Comparison of ENCODE assay signal across 12 cellular contexts in genomic region chr12:22415342-22416309, GRCh38.
DNase-seq lines count a peak whose midpoint lies in the region; ATAC-seq lines count a peak whose summit lies in the region.
"Had no signal": no experiment of that assay in that cellular context is flagged by ENCODE, and none has a peak within 500 bp of the region (broad histone marks: within the 10 kb centered on the region; RNA-seq: fewer than 3 reads in every experiment).

No MANE protein-coding gene starts in this region.

- H3K9me3 Mint-ChIP-seq in activated CD4-positive, alpha-beta memory T cell treated with anti-CD3 and anti-CD28 coated beads for 36 hours: no peaks in the 10 kb centered on the region
- no peaks in the 10 kb centered on the region for H3K9me3 Mint-ChIP-seq in activated CD4-positive, alpha-beta memory T cell treated with anti-CD3 and anti-CD28 coated beads, Interleukin-2, amount 10 ng/mL, durations not matched to agents 7 days and 5 days
- H3K9me3 Mint-ChIP-seq in T-cell: no peaks in the 10 kb centered on the region
- H3K9me3 Mint-ChIP-seq: GM23338 had no signal

- H3K27ac Mint-ChIP-seq in activated CD4-positive, alpha-beta memory T cell treated with anti-CD3 and anti-CD28 coated beads for 36 hours: peak overlapping the region; percentile 42
- no peak overlapping the region for H3K27ac Mint-ChIP-seq in activated CD4-positive, alpha-beta memory T cell treated with anti-CD3 and anti-CD28 coated beads, Interleukin-2, amount 10 ng/mL, durations not matched to agents 7 days and 5 days
- H3K27ac Mint-ChIP-seq in T-cell: peak overlapping the region; percentile 2 to 51
- H3K27ac Mint-ChIP-seq: GM23338, progenitor cell of endocrine pancreas had no signal

- H3K36me3 Mint-ChIP-seq in activated CD4-positive, alpha-beta memory T cell treated with anti-CD3 and anti-CD28 coated beads for 36 hours: no peaks in the 10 kb centered on the region
- H3K36me3 Mint-ChIP-seq in activated CD4-positive, alpha-beta memory T cell treated with anti-CD3 and anti-CD28 coated beads, Interleukin-2, amount 10 ng/mL, durations not matched to agents 7 days and 5 days (ENCODE audit: low read depth): no peaks in the 10 kb centered on the region
- H3K36me3 Mint-ChIP-seq in T-cell: no peaks in the 10 kb centered on the region

- no peak for DNase-seq in activated CD4-positive, alpha-beta memory T cell treated with anti-CD3 and anti-CD28 coated beads for 36 hours
- no peak for DNase-seq in activated CD4-positive, alpha-beta memory T cell treated with anti-CD3 and anti-CD28 coated beads, Interleukin-2, amount 10 ng/mL, durations not matched to agents 7 days and 5 days
- no peak for DNase-seq in T-cell
- no peak for DNase-seq in left ventricle myocardium superior
- DNase-seq in stromal cell of bone marrow (ENCODE audit: low read depth): peak; percentile 25
- DNase-seq in NCI-H1694 (lab: John Stamatoyannopoulos, UW): no peak
- DNase-seq in NCI-H128 (lab: John Stamatoyannopoulos, UW; ENCODE audit: unreplicated experiment): no peak
- DNase-seq: activated CD4-positive, alpha-beta T cell treated with anti-CD3 and anti-CD28 coated beads, Interleukin-2, amount 50 U/mL, for 4 hours; NCI-H774 had no signal

- no peak for ATAC-seq in T-cell (replicated peaks in 1 of 4)
- ATAC-seq in left ventricle myocardium superior: peak; percentile 90
- ATAC-seq in HG02588 (IDR thresholded peaks at IDR 0.05; ENCODE audit: unreplicated experiment): no peak
- ATAC-seq: GM23338 had no signal

- POLR2A ChIA-PET in activated CD4-positive, alpha-beta memory T cell treated with anti-CD3 and anti-CD28 coated beads for 36 hours (lab: Charles Lee): interaction anchor here (1.7 kb wide), 1 partner anchor 128 kb away, joined by 5 read pairs; no protein-coding TSS in a partner anchor
- POLR2A ChIA-PET in activated CD4-positive, alpha-beta memory T cell treated with anti-CD3 and anti-CD28 coated beads, Interleukin-2, amount 10 ng/mL, durations not matched to agents 7 days and 5 days (lab: Charles Lee): no interaction called here
- POLR2A ChIA-PET in T-cell (lab: Charles Lee): no interaction called here

- H3K27me3 Mint-ChIP-seq in activated CD4-positive, alpha-beta memory T cell treated with anti-CD3 and anti-CD28 coated beads for 36 hours: no peaks in the 10 kb centered on the region
- peaks cover 2% of the 10 kb centered on the region for H3K27me3 Mint-ChIP-seq in activated CD4-positive, alpha-beta memory T cell treated with anti-CD3 and anti-CD28 coated beads, Interleukin-2, amount 10 ng/mL, durations not matched to agents 7 days and 5 days
- no peaks in the 10 kb centered on the region for H3K27me3 Mint-ChIP-seq in T-cell
- H3K27me3 Mint-ChIP-seq: progenitor cell of endocrine pancreas had no signal

- CTCF ChIA-PET in activated CD4-positive, alpha-beta memory T cell treated with anti-CD3 and anti-CD28 coated beads for 36 hours (lab: Charles Lee): interaction anchor here (0.7 kb wide), 1 partner anchor 16 kb away, joined by 3 read pairs; no protein-coding TSS in a partner anchor
- CTCF ChIA-PET in activated CD4-positive, alpha-beta memory T cell treated with anti-CD3 and anti-CD28 coated beads, Interleukin-2, amount 10 ng/mL, durations not matched to agents 7 days and 5 days (lab: Charles Lee): no interaction called here
- CTCF ChIA-PET in T-cell (lab: Charles Lee): no interaction called here

- intact Hi-C loops in activated CD4-positive, alpha-beta memory T cell treated with anti-CD3 and anti-CD28 coated beads for 36 hours (cut with micrococcal nuclease): no loop called here
- intact Hi-C loops in left ventricle myocardium superior (cut with micrococcal nuclease): no loop called here

- peaks cover 32% of the 10 kb centered on the region for H3K4me1 Mint-ChIP-seq in activated CD4-positive, alpha-beta memory T cell treated with anti-CD3 and anti-CD28 coated beads for 36 hours (ENCODE audit: low read depth)
- peaks cover 16% of the 10 kb centered on the region for H3K4me1 Mint-ChIP-seq in activated CD4-positive, alpha-beta memory T cell treated with anti-CD3 and anti-CD28 coated beads, Interleukin-2, amount 10 ng/mL, durations not matched to agents 7 days and 5 days
- peaks cover 0 to 17% (median 7%) of the 10 kb centered on the region in 3 donors for H3K4me1 Mint-ChIP-seq in T-cell
- H3K4me1 Mint-ChIP-seq: GM23338 had no signal

- H3K4me3 Mint-ChIP-seq in activated CD4-positive, alpha-beta memory T cell treated with anti-CD3 and anti-CD28 coated beads for 36 hours: no peak overlapping the region
- H3K4me3 Mint-ChIP-seq in activated CD4-positive, alpha-beta memory T cell treated with anti-CD3 and anti-CD28 coated beads, Interleukin-2, amount 10 ng/mL, durations not matched to agents 7 days and 5 days: no peak overlapping the region
- no peak overlapping the region for H3K4me3 Mint-ChIP-seq in T-cell
- H3K4me3 Mint-ChIP-seq: GM23338 had no signal
